In the genomic region with DNA sequence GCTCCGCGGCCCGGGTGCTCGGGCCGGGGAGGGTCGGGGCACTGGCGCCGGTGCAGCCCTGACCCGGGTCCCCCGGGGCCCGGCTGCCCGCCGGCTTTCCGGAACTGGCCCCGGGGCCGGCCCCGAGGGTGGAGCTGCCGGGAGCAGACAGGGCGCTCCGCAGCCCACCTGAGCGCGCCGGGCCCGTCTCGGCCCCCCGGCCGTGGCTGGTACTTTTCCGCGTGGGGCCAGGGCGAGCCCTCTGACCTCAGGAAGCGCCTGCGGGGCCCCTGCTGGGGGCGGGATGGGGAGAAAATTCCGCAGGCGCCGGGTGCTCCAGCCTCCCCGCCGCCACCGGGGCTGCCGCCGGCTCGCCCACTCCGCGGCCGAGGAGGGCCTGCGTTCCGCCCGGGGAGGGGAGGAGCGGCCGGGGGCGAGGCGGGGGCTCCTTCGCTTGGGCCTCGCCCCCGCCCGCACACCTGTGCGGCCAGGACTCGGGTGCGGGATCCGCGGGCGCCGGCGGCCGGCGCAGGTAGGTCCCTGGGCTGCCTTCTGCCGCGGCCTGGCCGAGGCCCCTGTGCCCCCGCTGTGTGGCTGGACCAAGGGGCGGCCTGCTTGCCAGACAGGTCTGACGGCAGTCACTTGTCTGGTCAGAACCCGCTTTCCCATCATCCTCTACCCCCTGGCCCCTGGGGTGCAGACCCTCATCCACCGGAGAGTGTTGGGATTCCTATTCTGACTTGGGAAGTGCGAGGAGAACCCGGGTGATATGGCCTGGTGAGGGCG, we compare ENCODE assay signal across 1 cellular context.
TF ChIP-seq lines count a peak whose summit lies in the region.

No MANE protein-coding gene starts in this region.

TF ChIP-seq in GM23338, 12 proteins besides CTCF, POLR2A, EP300 and RAD21:
- TF ChIP-seq, protein P1, sequence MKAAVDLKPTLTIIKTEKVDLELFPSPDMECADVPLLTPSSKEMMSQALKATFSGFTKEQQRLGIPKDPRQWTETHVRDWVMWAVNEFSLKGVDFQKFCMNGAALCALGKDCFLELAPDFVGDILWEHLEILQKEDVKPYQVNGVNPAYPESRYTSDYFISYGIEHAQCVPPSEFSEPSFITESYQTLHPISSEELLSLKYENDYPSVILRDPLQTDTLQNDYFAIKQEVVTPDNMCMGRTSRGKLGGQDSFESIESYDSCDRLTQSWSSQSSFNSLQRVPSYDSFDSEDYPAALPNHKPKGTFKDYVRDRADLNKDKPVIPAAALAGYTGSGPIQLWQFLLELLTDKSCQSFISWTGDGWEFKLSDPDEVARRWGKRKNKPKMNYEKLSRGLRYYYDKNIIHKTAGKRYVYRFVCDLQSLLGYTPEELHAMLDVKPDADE (IDR thresholded peaks at IDR 0.05), result no peak
- TF ChIP-seq CREB1 (CRISPR knock-in tag; IDR thresholded peaks at IDR 0.05; ENCODE audit: low read depth) (no peak), POLR2AphosphoS5 (IDR thresholded peaks at IDR 0.05; ENCODE audit: low read depth) (no peak; the same call in 1 of the 2 replicates), JUNB (IDR thresholded peaks at IDR 0.05; ENCODE audit: unreplicated experiment) (no peak), ZNF331 (CRISPR knock-in tag; IDR thresholded peaks at IDR 0.05; ENCODE audit: low read depth) (no peak), NANOG (IDR thresholded peaks at IDR 0.05; ENCODE audit: borderline replicate concordance) (no peak), EZH2 (IDR thresholded peaks at IDR 0.05; ENCODE audit: low read depth, unreplicated experiment) (no peak), STAT1 (IDR thresholded peaks at IDR 0.05; ENCODE audit: unreplicated experiment) (no peak), ZNF114 (CRISPR knock-in tag; IDR thresholded peaks at IDR 0.05) (no peak), EZH2phosphoT487 (IDR thresholded peaks at IDR 0.05; ENCODE audit: unreplicated experiment) (no peak)
- TF ChIP-seq, protein P2, sequence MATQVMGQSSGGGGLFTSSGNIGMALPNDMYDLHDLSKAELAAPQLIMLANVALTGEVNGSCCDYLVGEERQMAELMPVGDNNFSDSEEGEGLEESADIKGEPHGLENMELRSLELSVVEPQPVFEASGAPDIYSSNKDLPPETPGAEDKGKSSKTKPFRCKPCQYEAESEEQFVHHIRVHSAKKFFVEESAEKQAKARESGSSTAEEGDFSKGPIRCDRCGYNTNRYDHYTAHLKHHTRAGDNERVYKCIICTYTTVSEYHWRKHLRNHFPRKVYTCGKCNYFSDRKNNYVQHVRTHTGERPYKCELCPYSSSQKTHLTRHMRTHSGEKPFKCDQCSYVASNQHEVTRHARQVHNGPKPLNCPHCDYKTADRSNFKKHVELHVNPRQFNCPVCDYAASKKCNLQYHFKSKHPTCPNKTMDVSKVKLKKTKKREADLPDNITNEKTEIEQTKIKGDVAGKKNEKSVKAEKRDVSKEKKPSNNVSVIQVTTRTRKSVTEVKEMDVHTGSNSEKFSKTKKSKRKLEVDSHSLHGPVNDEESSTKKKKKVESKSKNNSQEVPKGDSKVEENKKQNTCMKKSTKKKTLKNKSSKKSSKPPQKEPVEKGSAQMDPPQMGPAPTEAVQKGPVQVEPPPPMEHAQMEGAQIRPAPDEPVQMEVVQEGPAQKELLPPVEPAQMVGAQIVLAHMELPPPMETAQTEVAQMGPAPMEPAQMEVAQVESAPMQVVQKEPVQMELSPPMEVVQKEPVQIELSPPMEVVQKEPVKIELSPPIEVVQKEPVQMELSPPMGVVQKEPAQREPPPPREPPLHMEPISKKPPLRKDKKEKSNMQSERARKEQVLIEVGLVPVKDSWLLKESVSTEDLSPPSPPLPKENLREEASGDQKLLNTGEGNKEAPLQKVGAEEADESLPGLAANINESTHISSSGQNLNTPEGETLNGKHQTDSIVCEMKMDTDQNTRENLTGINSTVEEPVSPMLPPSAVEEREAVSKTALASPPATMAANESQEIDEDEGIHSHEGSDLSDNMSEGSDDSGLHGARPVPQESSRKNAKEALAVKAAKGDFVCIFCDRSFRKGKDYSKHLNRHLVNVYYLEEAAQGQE (IDR thresholded peaks at IDR 0.05; ENCODE audit: unreplicated experiment), result no peak
- TF ChIP-seq, protein P3, sequence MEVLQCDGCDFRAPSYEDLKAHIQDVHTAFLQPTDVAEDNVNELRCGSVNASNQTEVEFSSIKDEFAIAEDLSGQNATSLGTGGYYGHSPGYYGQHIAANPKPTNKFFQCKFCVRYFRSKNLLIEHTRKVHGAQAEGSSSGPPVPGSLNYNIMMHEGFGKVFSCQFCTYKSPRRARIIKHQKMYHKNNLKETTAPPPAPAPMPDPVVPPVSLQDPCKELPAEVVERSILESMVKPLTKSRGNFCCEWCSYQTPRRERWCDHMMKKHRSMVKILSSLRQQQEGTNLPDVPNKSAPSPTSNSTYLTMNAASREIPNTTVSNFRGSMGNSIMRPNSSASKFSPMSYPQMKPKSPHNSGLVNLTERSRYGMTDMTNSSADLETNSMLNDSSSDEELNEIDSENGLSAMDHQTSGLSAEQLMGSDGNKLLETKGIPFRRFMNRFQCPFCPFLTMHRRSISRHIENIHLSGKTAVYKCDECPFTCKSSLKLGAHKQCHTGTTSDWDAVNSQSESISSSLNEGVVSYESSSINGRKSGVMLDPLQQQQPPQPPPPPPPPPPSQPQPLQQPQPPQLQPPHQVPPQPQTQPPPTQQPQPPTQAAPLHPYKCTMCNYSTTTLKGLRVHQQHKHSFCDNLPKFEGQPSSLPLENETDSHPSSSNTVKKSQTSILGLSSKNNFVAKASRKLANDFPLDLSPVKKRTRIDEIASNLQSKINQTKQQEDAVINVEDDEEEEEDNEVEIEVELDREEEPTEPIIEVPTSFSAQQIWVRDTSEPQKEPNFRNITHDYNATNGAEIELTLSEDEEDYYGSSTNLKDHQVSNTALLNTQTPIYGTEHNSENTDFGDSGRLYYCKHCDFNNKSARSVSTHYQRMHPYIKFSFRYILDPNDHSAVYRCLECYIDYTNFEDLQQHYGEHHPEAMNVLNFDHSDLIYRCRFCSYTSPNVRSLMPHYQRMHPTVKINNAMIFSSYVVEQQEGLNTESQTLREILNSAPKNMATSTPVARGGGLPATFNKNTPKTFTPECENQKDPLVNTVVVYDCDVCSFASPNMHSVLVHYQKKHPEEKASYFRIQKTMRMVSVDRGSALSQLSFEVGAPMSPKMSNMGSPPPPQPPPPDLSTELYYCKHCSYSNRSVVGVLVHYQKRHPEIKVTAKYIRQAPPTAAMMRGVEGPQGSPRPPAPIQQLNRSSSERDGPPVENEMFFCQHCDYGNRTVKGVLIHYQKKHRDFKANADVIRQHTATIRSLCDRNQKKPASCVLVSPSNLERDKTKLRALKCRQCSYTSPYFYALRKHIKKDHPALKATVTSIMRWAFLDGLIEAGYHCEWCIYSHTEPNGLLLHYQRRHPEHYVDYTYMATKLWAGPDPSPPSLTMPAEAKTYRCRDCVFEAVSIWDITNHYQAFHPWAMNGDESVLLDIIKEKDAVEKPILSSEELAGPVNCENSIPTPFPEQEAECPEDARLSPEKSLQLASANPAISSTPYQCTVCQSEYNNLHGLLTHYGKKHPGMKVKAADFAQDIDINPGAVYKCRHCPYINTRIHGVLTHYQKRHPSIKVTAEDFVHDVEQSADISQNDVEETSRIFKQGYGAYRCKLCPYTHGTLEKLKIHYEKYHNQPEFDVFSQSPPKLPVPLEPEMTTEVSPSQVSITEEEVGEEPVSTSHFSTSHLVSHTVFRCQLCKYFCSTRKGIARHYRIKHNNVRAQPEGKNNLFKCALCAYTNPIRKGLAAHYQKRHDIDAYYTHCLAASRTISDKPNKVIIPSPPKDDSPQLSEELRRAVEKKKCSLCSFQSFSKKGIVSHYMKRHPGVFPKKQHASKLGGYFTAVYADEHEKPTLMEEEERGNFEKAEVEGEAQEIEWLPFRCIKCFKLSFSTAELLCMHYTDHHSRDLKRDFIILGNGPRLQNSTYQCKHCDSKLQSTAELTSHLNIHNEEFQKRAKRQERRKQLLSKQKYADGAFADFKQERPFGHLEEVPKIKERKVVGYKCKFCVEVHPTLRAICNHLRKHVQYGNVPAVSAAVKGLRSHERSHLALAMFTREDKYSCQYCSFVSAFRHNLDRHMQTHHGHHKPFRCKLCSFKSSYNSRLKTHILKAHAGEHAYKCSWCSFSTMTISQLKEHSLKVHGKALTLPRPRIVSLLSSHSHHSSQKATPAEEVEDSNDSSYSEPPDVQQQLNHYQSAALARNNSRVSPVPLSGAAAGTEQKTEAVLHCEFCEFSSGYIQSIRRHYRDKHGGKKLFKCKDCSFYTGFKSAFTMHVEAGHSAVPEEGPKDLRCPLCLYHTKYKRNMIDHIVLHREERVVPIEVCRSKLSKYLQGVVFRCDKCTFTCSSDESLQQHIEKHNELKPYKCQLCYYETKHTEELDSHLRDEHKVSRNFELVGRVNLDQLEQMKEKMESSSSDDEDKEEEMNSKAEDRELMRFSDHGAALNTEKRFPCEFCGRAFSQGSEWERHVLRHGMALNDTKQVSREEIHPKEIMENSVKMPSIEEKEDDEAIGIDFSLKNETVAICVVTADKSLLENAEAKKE (CRISPR knock-in tag; IDR thresholded peaks at IDR 0.05), result no peak
